ENCODE assay signal across 8 cellular contexts in genomic region chr12:64256166-64256800, GRCh38. TPM values are rescaled to one million over a fixed set of nuclear protein-coding genes. Genes with fewer than 3 reads are reported as not detected.
DNase-seq lines count a peak whose midpoint lies in the region; ATAC-seq, FAIRE-seq and TF ChIP-seq lines count a peak whose summit lies in the region.

No MANE protein-coding gene starts in this region.

- no peaks in the 10 kb centered on the region for H3K9me3 ChIP-seq in HCT116 (ENCODE audit: control insufficient read depth in 1 of 2, insufficient read depth in 1 of 2, low read depth in 1 of 2, low read length in 2 of 2)

- H3K9me3 Mint-ChIP-seq in CD14-positive monocyte (no peaks in the 10 kb centered on the region), type B pancreatic cell (no peaks in the 10 kb centered on the region)

- no peak overlapping the region for H3K4me2 ChIP-seq in HCT116 (ENCODE audit: low read length)

- POLR2A ChIA-PET in HCT116 (lab: Charles Lee): interaction anchor here (0.7 kb wide), 1 partner anchor 157 kb away, joined by 3 read pairs; no protein-coding TSS in a partner anchor

- peak overlapping the region; percentile 29 for H2AFZ ChIP-seq in HCT116 (ENCODE audit: low read depth, low read length, poor library complexity, severe bottlenecking)

- H3K36me3 Mint-ChIP-seq in CD14-positive monocyte (no peaks in the 10 kb centered on the region), type B pancreatic cell (no peaks in the 10 kb centered on the region)

- ATAC-seq in HCT116 (peak; percentile 47; the same call in 1 of the 2 replicates), HG02970 (IDR thresholded peaks at IDR 0.05; ENCODE audit: low FRiP score, unreplicated experiment) (no peak), HG03460 (IDR thresholded peaks at IDR 0.05; ENCODE audit: unreplicated experiment) (no peak)

- no peak for DNase-seq in CD14-positive monocyte (ENCODE audit: low spot score)
- DNase-seq in HCT116 (ENCODE audit: low read depth, low spot score): peak; percentile 33
- DNase-seq in NCI-H510A treated with DMSO at 0.1 percent for 48 hours (lab: John Stamatoyannopoulos, UW): peak; percentile 92
- DNase-seq in bronchial epithelial cell (ENCODE audit: low read depth): peak; percentile 54
- DNase-seq in type B pancreatic cell (ENCODE audit: extremely low spot score, unreplicated experiment): no peak

- H3K9me2 ChIP-seq in HCT116 (ENCODE audit: insufficient read depth): no peaks in the 10 kb centered on the region

- H3K79me2 ChIP-seq in HCT116 (ENCODE audit: insufficient read depth, low read length): no peaks in the 10 kb centered on the region

- H3K27ac Mint-ChIP-seq in CD14-positive monocyte (no peak overlapping the region), type B pancreatic cell (peak overlapping the region; percentile 6)

- no peak overlapping the region for H3K9ac ChIP-seq in HCT116 (ENCODE audit: low read length)

- H3K27me3 ChIP-seq in HCT116 (ENCODE audit: insufficient read depth, low read length): no peaks in the 10 kb centered on the region
- H3K27me3 ChIP-seq in bronchial epithelial cell (ENCODE audit: control insufficient read depth, insufficient read depth, low read length): no peaks in the 10 kb centered on the region
- H3K27me3 ChIP-seq in layer of hippocampus (ENCODE audit: control insufficient read depth, insufficient read depth, low read length): no peaks in the 10 kb centered on the region

- H4K20me1 ChIP-seq in HCT116 (ENCODE audit: insufficient read depth): no peaks in the 10 kb centered on the region

- H3K4me3 ChIP-seq in HCT116 (replicated peaks in 1 of 2; ENCODE audit: low read depth in 1 of 2, low read length in 2 of 2): no peak overlapping the region
- no peak overlapping the region for H3K4me3 ChIP-seq in bronchial epithelial cell (ENCODE audit: low read depth, low read length)

- H3K4me3 Mint-ChIP-seq in CD14-positive monocyte (no peak overlapping the region), type B pancreatic cell (peak overlapping the region; percentile 50)

- TF ChIP-seq RAD21 in HCT116 (IDR thresholded peaks at IDR 0.05; ENCODE audit: low read depth): peak; percentile 97

- H3K4me1 Mint-ChIP-seq in CD14-positive monocyte (peaks cover 13% of the 10 kb centered on the region), type B pancreatic cell (ENCODE audit: unreplicated experiment) (no peaks in the 10 kb centered on the region)

- H3K27ac ChIP-seq in HCT116 (ENCODE audit: low read depth, low read length) (no peak overlapping the region), layer of hippocampus (ENCODE audit: low read depth, low read length) (peak overlapping the region; percentile 39)

- FAIRE-seq in bronchial epithelial cell (lab: Jason Lieb, UNC): no peak

- H3K36me3 ChIP-seq in HCT116 (ENCODE audit: control insufficient read depth in 1 of 2, insufficient read depth in 2 of 2, low read length in 2 of 2) (no peaks in the 10 kb centered on the region), bronchial epithelial cell (ENCODE audit: control insufficient read depth, insufficient read depth, low read length) (no peaks in the 10 kb centered on the region)

- TF ChIP-seq POLR2A in HCT116 (IDR thresholded peaks at IDR 0.05; ENCODE audit: borderline replicate concordance, extremely low read depth, insufficient read depth, insufficient read length): no peak

- peak; percentile 82 for TF ChIP-seq CTCF in CD14-positive monocyte (IDR thresholded peaks at IDR 0.05)
- peak; percentile 42 to 94 (median 84); a peak in 5 of 6 replicates for TF ChIP-seq CTCF in HCT116 (IDR thresholded peaks at IDR 0.05 in 2 of 3, conservative IDR thresholded peaks at IDR 0.05 in 1 of 3; ENCODE audit: borderline replicate concordance in 1 of 3, insufficient read depth in 1 of 3, low read depth in 2 of 3, low read length in 2 of 3)
- peak; percentile 31 for TF ChIP-seq CTCF in bronchial epithelial cell (IDR thresholded peaks at IDR 0.05; ENCODE audit: insufficient read depth, low read length, severe bottlenecking)
- peak; percentile 93 for TF ChIP-seq CTCF in type B pancreatic cell (conservative IDR thresholded peaks at IDR 0.05)

- no peaks in the 10 kb centered on the region for H3K27me3 Mint-ChIP-seq in CD14-positive monocyte (ENCODE audit: low read depth in 3 of 3)
- no peaks in the 10 kb centered on the region for H3K27me3 Mint-ChIP-seq in type B pancreatic cell

- intact Hi-C loops in CD14-positive monocyte (cut with micrococcal nuclease): loop anchor here (2.0 kb wide), 2 partner anchors 415 to 417 kb away; no protein-coding TSS in a partner anchor
- intact Hi-C loops in HCT116 (cut with micrococcal nuclease): loop anchor here (1.0 to 10.0 kb wide), 4 partner anchors 417 to 1154 kb away; no protein-coding TSS in a partner anchor

- no TSS peak for BruUV-seq in HCT116 (replicated peaks; lab: Mats Ljungman, UMichigan)

- no peaks in the 10 kb centered on the region for H3K4me1 ChIP-seq in HCT116 (ENCODE audit: control insufficient read depth in 1 of 2, insufficient read depth in 2 of 2, low read length in 2 of 2)

- CTCF ChIA-PET in HCT116 (lab: Charles Lee): interaction anchor here (1.4 to 4.2 kb wide), 3 partner anchors 417 to 430 kb away, joined by 10 to 23 read pairs (median 16); no protein-coding TSS in a partner anchor

- RAD21 ChIA-PET in HCT116 (lab: Charles Lee; ENCODE audit: low non-redundant PET in 1 of 2, low total read pairs in 2 of 2, uncharacterized antibody in 2 of 2, unreplicated experiment in 2 of 2): interaction anchor here in 1 of 2 experiments (0.6 kb wide), 1 partner anchor 414 kb away, joined by 3 read pairs; no protein-coding TSS in a partner anchor

TF ChIP-seq in HCT116, 20 proteins besides CTCF, POLR2A, EP300 and RAD21:
- TF ChIP-seq MAX (IDR thresholded peaks at IDR 0.05) (peak; percentile 14; the same call in 1 of the 2 replicates), FOSL1 (IDR thresholded peaks at IDR 0.05; ENCODE audit: low read depth) (no peak), ATF3 (IDR thresholded peaks at IDR 0.05) (no peak)

RNA-seq across cellular contexts. Expression of gene KICS2, which starts 34.2 kb away (rescaled TPM):
- 1 to 10 TPM; 2.7 to 3.5 TPM for polyA plus RNA-seq in CD14-positive monocyte
- total RNA-seq in HCT116 (2021; ENCODE audit: unreplicated experiment) (18.1 TPM), bronchial epithelial cell (6.7 and 9.0 TPM in 2 replicates), type B pancreatic cell (ENCODE audit: low replicate concordance) (6.0 and 7.1 TPM in 2 replicates)
- 5.6 and 6.8 TPM in 2 replicates for polyA plus RNA-seq in HCT116 (2012)

Comparison
In these comparisons a context has a peak if more than half of its experiments do, and no peak if none do; other contexts are left out.
1. DNase-seq: peak in HCT116 (single experiment), NCI-H510A treated with DMSO at 0.1 percent for 48 hours (single experiment) and bronchial epithelial cell (single experiment); none in CD14-positive monocyte (single experiment) and type B pancreatic cell (single experiment).
2. CTCF ChIP-seq: peak in every context shown above with its lines; median percentile 93 in type B pancreatic cell; 84 in HCT116; 82 in CD14-positive monocyte; 31 in bronchial epithelial cell.